ENCODE assay signal across 2 cellular contexts in the genomic region with DNA sequence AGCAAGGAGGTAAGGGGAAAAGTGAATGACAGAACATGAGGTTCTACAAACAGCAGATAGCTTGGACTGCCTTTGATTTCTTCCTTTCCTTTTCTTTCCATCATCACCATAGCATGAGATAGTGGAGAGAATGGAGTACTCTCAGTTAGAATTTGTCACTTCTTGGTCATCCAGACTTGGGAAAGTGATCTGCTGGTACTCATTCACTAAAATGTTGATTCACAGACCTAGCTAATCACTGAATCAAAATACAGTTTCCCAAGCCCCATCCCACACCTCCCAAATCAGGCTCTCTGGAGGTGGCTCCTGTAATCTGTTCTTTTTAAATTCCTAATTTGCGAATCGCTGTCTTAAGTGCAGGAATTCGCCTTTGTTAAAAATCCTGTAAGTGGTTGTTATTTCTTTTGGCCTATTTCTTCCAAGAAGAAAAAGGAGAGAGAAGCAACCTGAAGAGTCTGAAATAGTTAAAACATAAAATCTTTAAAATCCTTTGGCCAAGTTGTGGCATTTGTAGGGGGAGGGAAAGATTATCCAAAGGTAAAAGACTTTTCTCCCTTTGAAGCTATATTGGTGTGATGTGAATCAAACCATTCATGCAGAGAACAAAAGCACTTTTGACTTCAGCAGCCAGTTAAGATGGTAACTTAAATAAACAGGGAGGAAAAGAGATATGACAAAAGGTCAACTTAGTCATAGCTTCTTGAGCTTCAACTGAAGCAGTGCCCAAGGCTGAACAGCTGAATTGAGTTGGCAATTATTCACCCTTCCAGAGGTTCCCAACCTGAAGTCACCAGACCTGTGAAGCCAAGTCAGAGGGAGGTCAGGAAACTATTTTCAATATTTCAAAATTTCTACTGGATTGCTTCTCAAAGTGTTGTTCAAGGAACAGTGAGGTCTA.
TF ChIP-seq lines count a peak whose summit lies in the region.

No MANE protein-coding gene starts in this region.

TF ChIP-seq in endothelial cell of umbilical vein, 7 proteins besides CTCF, POLR2A, EP300 and RAD21 (continued from another document):
- TF ChIP-seq POLR2AphosphoS5 (IDR thresholded peaks at IDR 0.05; ENCODE audit: insufficient read depth, low read depth, low read length): no peak
- TF ChIP-seq JUN (IDR thresholded peaks at IDR 0.05; ENCODE audit: borderline replicate concordance, insufficient read depth, insufficient read length, low read depth): no peak
- TF ChIP-seq FOS (IDR thresholded peaks at IDR 0.05; ENCODE audit: borderline replicate concordance, insufficient read depth, low read length): peak; percentile 69
TF ChIP-seq in endothelial cell of umbilical vein: peak in this region for 2.

TF ChIP-seq in neural cell, 6 proteins besides CTCF, POLR2A, EP300 and RAD21 (continued from another document):
- TF ChIP-seq, protein P1, sequence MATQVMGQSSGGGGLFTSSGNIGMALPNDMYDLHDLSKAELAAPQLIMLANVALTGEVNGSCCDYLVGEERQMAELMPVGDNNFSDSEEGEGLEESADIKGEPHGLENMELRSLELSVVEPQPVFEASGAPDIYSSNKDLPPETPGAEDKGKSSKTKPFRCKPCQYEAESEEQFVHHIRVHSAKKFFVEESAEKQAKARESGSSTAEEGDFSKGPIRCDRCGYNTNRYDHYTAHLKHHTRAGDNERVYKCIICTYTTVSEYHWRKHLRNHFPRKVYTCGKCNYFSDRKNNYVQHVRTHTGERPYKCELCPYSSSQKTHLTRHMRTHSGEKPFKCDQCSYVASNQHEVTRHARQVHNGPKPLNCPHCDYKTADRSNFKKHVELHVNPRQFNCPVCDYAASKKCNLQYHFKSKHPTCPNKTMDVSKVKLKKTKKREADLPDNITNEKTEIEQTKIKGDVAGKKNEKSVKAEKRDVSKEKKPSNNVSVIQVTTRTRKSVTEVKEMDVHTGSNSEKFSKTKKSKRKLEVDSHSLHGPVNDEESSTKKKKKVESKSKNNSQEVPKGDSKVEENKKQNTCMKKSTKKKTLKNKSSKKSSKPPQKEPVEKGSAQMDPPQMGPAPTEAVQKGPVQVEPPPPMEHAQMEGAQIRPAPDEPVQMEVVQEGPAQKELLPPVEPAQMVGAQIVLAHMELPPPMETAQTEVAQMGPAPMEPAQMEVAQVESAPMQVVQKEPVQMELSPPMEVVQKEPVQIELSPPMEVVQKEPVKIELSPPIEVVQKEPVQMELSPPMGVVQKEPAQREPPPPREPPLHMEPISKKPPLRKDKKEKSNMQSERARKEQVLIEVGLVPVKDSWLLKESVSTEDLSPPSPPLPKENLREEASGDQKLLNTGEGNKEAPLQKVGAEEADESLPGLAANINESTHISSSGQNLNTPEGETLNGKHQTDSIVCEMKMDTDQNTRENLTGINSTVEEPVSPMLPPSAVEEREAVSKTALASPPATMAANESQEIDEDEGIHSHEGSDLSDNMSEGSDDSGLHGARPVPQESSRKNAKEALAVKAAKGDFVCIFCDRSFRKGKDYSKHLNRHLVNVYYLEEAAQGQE (IDR thresholded peaks at IDR 0.05; ENCODE audit: borderline replicate concordance): no peak
- TF ChIP-seq TAF1 (IDR thresholded peaks at IDR 0.05; ENCODE audit: low read depth): no peak
